Comparison of ENCODE assay signal across 8 cellular contexts in genomic region chr10:102120142-102120986, GRCh38. TPM values are rescaled to one million over a fixed set of nuclear protein-coding genes. Genes with fewer than 3 reads are reported as not detected.
DNase-seq lines count a peak whose midpoint lies in the region; ATAC-seq and TF ChIP-seq lines count a peak whose summit lies in the region.

A gene with protein sequence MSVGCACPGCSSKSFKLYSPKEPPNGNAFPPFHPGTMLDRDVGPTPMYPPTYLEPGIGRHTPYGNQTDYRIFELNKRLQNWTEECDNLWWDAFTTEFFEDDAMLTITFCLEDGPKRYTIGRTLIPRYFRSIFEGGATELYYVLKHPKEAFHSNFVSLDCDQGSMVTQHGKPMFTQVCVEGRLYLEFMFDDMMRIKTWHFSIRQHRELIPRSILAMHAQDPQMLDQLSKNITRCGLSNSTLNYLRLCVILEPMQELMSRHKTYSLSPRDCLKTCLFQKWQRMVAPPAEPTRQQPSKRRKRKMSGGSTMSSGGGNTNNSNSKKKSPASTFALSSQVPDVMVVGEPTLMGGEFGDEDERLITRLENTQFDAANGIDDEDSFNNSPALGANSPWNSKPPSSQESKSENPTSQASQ (minus strand): TSS chr10:102120368. CDS start chr10:102120110, 258 bp downstream.

- no peaks in the 10 kb centered on the region for H3K27me3 Mint-ChIP-seq in dendritic cell treated with granulocyte-macrophage colony-stimulating factor and Interleukin-4, amounts not matched to agents 40 ng/mL and 50 ng/mL, for 4 days

- TF ChIP-seq CTCF in AG04449 (IDR thresholded peaks at IDR 0.05; ENCODE audit: insufficient read depth, low read length, missing control alignments), result no peak

- peak within 1 kb of the TSS; percentile 96 for H3K4me3 Mint-ChIP-seq in dendritic cell treated with granulocyte-macrophage colony-stimulating factor and Interleukin-4, amounts not matched to agents 40 ng/mL and 50 ng/mL, for 4 days

- intact Hi-C loops in dendritic cell treated with granulocyte-macrophage colony-stimulating factor and Interleukin-4, amounts not matched to agents 40 ng/mL and 50 ng/mL, for 4 days (cut with micrococcal nuclease), result loop anchor here (1.0 kb wide), 1 partner anchor 13 kb away; the partner anchor contains the start of gene PPRC1

- CTCF ChIA-PET in AG04449 (lab: Yijun Ruan, JAX), result interaction anchor here (1.0 kb wide), 1 partner anchor 12 kb away, joined by 3 read pairs; no protein-coding TSS in a partner anchor

- H3K4me1 Mint-ChIP-seq in dendritic cell treated with granulocyte-macrophage colony-stimulating factor and Interleukin-4, amounts not matched to agents 40 ng/mL and 50 ng/mL, for 4 days (ENCODE audit: low read depth), result peaks cover 61% of the 10 kb centered on the region

- peak; percentile 61 for ATAC-seq in GM18858 (IDR thresholded peaks at IDR 0.05; ENCODE audit: unreplicated experiment)
- ATAC-seq in HG03108 (IDR thresholded peaks at IDR 0.05; ENCODE audit: unreplicated experiment), result peak; percentile 60
- peak; percentile 82 for ATAC-seq in left lobe of liver

- DNase-seq in AG04449 (ENCODE audit: low read depth, low spot score) (no peak), NCI-H526 treated with DMSO at 0.1 percent for 48 hours (lab: John Stamatoyannopoulos, UW) (peak; percentile 39), left lobe of liver (ENCODE audit: low spot score) (peak; percentile 84)
- peak; percentile 59 for DNase-seq in activated CD4-positive, alpha-beta T cell treated with anti-CD3 and anti-CD28 coated beads, Interleukin-2, amount 50 U/mL, for 1 hour
- DNase-seq in stimulated activated CD4-positive, alpha-beta T cell treated with anti-CD3 and anti-CD28 coated beads, Interleukin-2, amount 100 ng/mL, for 48 hours, result peak; percentile 52 to 55

- H3K36me3 Mint-ChIP-seq in dendritic cell treated with granulocyte-macrophage colony-stimulating factor and Interleukin-4, amounts not matched to agents 40 ng/mL and 50 ng/mL, for 4 days (ENCODE audit: low read depth), result peaks cover 18% of the 10 kb centered on the region

- POLR2A ChIA-PET in AG04449 (lab: Yijun Ruan, JAX), result interaction anchor here (1.4 kb wide), 1 partner anchor 12 kb away, joined by 4 read pairs; no protein-coding TSS in a partner anchor

- H3K27ac Mint-ChIP-seq in dendritic cell treated with granulocyte-macrophage colony-stimulating factor and Interleukin-4, amounts not matched to agents 40 ng/mL and 50 ng/mL, for 4 days, result peak within 1 kb of the TSS; percentile 91

- no peaks in the 10 kb centered on the region for H3K9me3 Mint-ChIP-seq in dendritic cell treated with granulocyte-macrophage colony-stimulating factor and Interleukin-4, amounts not matched to agents 40 ng/mL and 50 ng/mL, for 4 days

- H3K4me3 ChIP-seq in AG04449 (ENCODE audit: low read depth, low read length), result peak within 1 kb of the TSS; percentile 91

RNA-seq across cellular contexts. Expression of the gene that starts here (rescaled TPM):
- total RNA-seq in left lobe of liver, result 15.8 TPM
